ENCODE assay signal across 8 cellular contexts in genomic region chr1:170048515-170048914, GRCh38.
"Had no signal": no experiment of that assay in that cellular context is flagged by ENCODE, and none has a peak within 500 bp of the region (broad histone marks: within the 10 kb centered on the region; RNA-seq: fewer than 3 reads in every experiment).

No MANE protein-coding gene starts in this region.

- H3K9me3 ChIP-seq: HAP-1 had no signal

- H3K36me3 ChIP-seq: HAP-1 had no signal

- FAIRE-seq: HepG2 had no signal

- H3K27ac ChIP-seq: GM23248, HL-60 had no signal

- H3K27ac Mint-ChIP-seq: HFFc6, IgD-negative memory B cell had no signal

- H2AFZ ChIP-seq: GM23248 had no signal

- H3K4me1 ChIP-seq: HAP-1 had no signal

- H3K9me3 Mint-ChIP-seq: HFFc6 had no signal

- H3K27me3 Mint-ChIP-seq: IgD-negative memory B cell had no signal

- H3K9ac ChIP-seq: GM23248 had no signal

- DNase-seq: GM23248, GOT3, H7, HFFc6 had no signal

- H3K4me3 ChIP-seq: GM23248, HAP-1 had no signal

- H3K4me3 Mint-ChIP-seq: HFFc6, IgD-negative memory B cell had no signal
